1 cellular context compared by ENCODE assay signal in genomic region chr9:68781866-68782265, GRCh38.
TF ChIP-seq lines count a peak whose summit lies in the region.

No MANE protein-coding gene starts in this region.

TF ChIP-seq in GM23338, 12 proteins besides CTCF, POLR2A, EP300 and RAD21 (continued from another document):
- TF ChIP-seq ZNF462 (CRISPR knock-in tag; IDR thresholded peaks at IDR 0.05) (no peak), ZNF331 (CRISPR knock-in tag; IDR thresholded peaks at IDR 0.05; ENCODE audit: low read depth) (no peak), EZH2 (IDR thresholded peaks at IDR 0.05; ENCODE audit: low read depth, unreplicated experiment) (no peak), NANOG (IDR thresholded peaks at IDR 0.05; ENCODE audit: borderline replicate concordance) (no peak), STAT1 (IDR thresholded peaks at IDR 0.05; ENCODE audit: unreplicated experiment) (no peak), POLR2AphosphoS5 (IDR thresholded peaks at IDR 0.05; ENCODE audit: low read depth) (no peak), JUNB (IDR thresholded peaks at IDR 0.05; ENCODE audit: unreplicated experiment) (no peak), ZNF114 (CRISPR knock-in tag; IDR thresholded peaks at IDR 0.05) (no peak)
